8 cellular contexts compared by ENCODE assay signal in the genomic region with DNA sequence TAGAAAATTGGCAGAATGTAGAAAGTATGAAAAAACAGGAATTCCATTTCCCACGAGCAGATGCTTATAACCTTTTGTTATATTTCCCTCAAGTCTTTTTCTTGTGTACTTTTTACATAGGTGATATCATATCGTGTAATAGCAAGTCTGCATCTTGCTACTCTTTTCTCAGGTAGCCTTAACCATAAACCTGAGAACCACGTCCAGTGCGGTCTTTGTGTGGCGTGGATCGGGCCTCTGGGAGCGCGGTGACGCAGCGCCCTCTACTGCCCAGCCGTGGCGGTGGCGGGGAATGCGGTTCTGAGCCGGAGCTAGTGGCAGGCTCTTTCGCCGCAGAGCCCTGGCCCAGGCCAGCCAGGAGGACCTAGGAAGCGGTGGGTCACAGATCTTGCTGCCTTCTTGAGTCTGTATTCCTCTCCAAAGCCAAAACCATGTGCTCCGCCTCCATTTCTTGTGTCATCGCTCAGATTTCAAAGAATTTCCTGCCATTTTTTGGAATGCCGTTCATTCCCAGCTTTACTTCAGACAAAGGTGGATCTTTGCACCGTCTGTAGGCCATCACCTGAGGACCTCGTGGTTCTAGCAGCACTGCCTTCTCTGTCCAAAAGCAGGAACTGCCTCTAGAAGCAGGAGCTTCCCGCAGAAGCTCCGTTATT.
A peak's percentile ranks its signal among the peaks of the same experiment; 100 is the strongest.
DNase-seq lines count a peak whose midpoint lies in the region; ATAC-seq and TF ChIP-seq lines count a peak whose summit lies in the region.

No MANE protein-coding gene starts in this region.

- H3K9me3 Mint-ChIP-seq in brain, result no peaks in the 10 kb centered on the region

- no peak overlapping the region for H3K27ac ChIP-seq in VCaP

- DNase-seq in ELF-1 (ENCODE audit: low read depth, low spot score), result peak; percentile 88
- peak; percentile 55 for DNase-seq in M059J (ENCODE audit: low read depth)
- DNase-seq in iris pigment epithelial cell (ENCODE audit: low read depth), result peak; percentile 52
- DNase-seq in stimulated activated CD4-positive, alpha-beta T cell treated with anti-CD3 and anti-CD28 coated beads, Interleukin-15, amount 100 ng/mL, for 48 hours (ENCODE audit: low read depth in 2 of 2), result peak; percentile 41 to 64

- ATAC-seq in HG02588 (IDR thresholded peaks at IDR 0.05; ENCODE audit: unreplicated experiment) (no peak), GM18870 (IDR thresholded peaks at IDR 0.05; ENCODE audit: unreplicated experiment) (no peak)

- peaks cover 68% of the 10 kb centered on the region for H3K36me3 Mint-ChIP-seq in brain

- peak overlapping the region in 4 of 5 experiments; percentile 56 to 87 (median 82) for H3K27ac Mint-ChIP-seq in brain

- peak; percentile 100 for TF ChIP-seq CTCF in VCaP (conservative IDR thresholded peaks at IDR 0.05)
- TF ChIP-seq CTCF in brain (conservative IDR thresholded peaks at IDR 0.05), result peak; percentile 95 to 98

- peaks cover 5% of the 10 kb centered on the region for H3K27me3 Mint-ChIP-seq in brain

- H3K4me3 Mint-ChIP-seq in brain, result no peak overlapping the region

- H3K4me1 Mint-ChIP-seq in brain, result peaks cover 64% of the 10 kb centered on the region
